Comparison of ENCODE assay signal across 1 cellular context in the genomic region with DNA sequence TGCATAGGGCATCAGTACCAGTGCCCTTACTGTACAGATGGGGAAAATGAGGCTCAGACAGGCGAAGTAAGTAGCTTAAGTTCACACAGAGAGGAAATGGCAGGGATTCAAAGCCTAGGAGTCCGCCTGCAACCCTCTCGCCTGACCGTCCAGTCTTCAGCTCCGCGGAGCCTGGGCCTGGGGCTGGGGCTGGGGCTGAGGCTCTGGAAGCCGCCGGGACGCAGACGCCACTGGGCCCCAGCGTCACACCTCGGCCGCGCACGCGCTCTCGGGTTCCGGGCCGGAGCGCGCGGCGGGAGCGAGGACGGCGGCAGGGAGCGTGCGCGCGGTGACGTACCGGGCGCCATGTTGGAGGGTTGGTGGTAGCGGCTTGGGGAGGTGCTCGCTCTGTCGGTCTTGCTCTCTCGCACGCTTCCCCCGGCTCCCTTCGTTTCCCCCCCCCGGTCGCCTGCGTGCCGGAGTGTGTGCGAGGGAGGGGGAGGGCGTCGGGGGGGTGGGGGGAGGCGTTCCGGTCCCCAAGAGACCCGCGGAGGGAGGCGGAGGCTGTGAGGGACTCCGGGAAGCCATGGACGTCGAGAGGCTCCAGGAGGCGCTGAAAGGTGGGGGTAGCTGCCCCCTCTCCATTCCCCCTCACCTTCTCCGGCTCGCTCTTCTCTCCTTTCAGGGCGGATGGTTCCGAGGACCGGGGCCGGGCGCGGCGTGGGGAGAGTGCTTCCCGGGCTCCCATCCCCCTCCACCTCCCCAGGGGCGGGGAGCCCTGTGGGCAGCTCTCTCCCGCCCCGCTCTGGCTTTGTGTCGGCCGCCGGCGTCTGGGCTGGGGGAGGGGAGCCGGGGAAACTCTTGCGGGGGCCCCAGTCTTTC.
A peak's percentile ranks its signal among the peaks of the same experiment; 100 is the strongest.
TF ChIP-seq lines count a peak whose summit lies in the region.

A gene with protein sequence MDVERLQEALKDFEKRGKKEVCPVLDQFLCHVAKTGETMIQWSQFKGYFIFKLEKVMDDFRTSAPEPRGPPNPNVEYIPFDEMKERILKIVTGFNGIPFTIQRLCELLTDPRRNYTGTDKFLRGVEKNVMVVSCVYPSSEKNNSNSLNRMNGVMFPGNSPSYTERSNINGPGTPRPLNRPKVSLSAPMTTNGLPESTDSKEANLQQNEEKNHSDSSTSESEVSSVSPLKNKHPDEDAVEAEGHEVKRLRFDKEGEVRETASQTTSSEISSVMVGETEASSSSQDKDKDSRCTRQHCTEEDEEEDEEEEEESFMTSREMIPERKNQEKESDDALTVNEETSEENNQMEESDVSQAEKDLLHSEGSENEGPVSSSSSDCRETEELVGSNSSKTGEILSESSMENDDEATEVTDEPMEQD (plus strand): TSS at position 339 of the 861 bp plus-strand sequence. CDS start 227 bp downstream, at position 566.

TF ChIP-seq in HepG2, 621 proteins besides CTCF, POLR2A, EP300 and RAD21 (continued from another document):
- TF ChIP-seq, protein P1, sequence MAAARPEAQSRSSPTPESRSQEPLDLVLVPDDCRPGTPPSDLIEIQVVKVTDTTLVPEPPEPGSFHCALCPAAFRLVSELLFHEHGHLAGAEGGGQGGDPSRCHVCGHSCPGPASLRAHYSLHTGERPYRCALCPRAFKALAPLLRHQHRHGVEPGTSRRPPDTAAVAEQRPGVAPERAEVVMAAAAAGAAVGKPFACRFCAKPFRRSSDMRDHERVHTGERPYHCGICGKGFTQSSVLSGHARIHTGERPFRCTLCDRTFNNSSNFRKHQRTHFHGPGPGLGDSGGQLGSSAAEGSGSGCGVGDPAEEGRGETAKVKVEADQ (CRISPR knock-in tag; IDR thresholded peaks at IDR 0.05; ENCODE audit: borderline replicate concordance): 0 out of 2 replicates have a peak, but pooled peaks have one; percentile 23
- TF ChIP-seq ZNF253 (CRISPR knock-in tag; IDR thresholded peaks at IDR 0.05; ENCODE audit: borderline replicate concordance) (no peak), HDAC1 (CRISPR knock-in tag; IDR thresholded peaks at IDR 0.05) (0 out of 2 replicates have a peak, but pooled peaks have one; percentile 36), ZFY (CRISPR knock-in tag; IDR thresholded peaks at IDR 0.05) (peak; percentile 89), ZNF296 (CRISPR knock-in tag; conservative IDR thresholded peaks at IDR 0.05) (no peak), NR2F6 (IDR thresholded peaks at IDR 0.05) (no peak), NR2F6 (CRISPR knock-in tag; IDR thresholded peaks at IDR 0.05) (peak; percentile 10; the same call in 1 of the 2 replicates), POLR2AphosphoS5 (IDR thresholded peaks at IDR 0.05; ENCODE audit: low read depth, low read length) (peak; percentile 83), MEF2D (CRISPR knock-in tag; IDR thresholded peaks at IDR 0.05) (0 out of 2 replicates have a peak, but pooled peaks have one; percentile 35), GATA4 (IDR thresholded peaks at IDR 0.05; ENCODE audit: borderline replicate concordance, low read depth) (peak; percentile 63; the same call in 1 of the 2 replicates), MYNN (CRISPR knock-in tag; IDR thresholded peaks at IDR 0.05; ENCODE audit: low read depth) (no peak), SPEN (CRISPR knock-in tag; IDR thresholded peaks at IDR 0.05; ENCODE audit: low read depth) (no peak), ZNF883 (CRISPR knock-in tag; IDR thresholded peaks at IDR 0.05; ENCODE audit: not compliant biosample characterization) (peak; percentile 80), ZNF138 (CRISPR knock-in tag; IDR thresholded peaks at IDR 0.05; ENCODE audit: low read depth) (no peak), SALL2 (CRISPR knock-in tag; IDR thresholded peaks at IDR 0.05) (peak; percentile 21; the same call in 1 of the 2 replicates), NONO (IDR thresholded peaks at IDR 0.05) (no peak), NONO (CRISPR knock-in tag; conservative IDR thresholded peaks at IDR 0.05) (peak; percentile 80), ZNF282 (IDR thresholded peaks at IDR 0.05; ENCODE audit: partially characterized antibody) (no peak), ZNF891 (CRISPR knock-in tag; IDR thresholded peaks at IDR 0.05) (0 out of 2 replicates have a peak, but pooled peaks have one; percentile 21), KMT2B (CRISPR knock-in tag; IDR thresholded peaks at IDR 0.05) (peak; percentile 29; the same call in 1 of the 2 replicates), NR3C1 (CRISPR knock-in tag; IDR thresholded peaks at IDR 0.05) (no peak), ZFP90 (CRISPR knock-in tag; IDR thresholded peaks at IDR 0.05; ENCODE audit: borderline replicate concordance) (0 out of 2 replicates have a peak, but pooled peaks have one; percentile 42), DMAP1 (CRISPR knock-in tag; IDR thresholded peaks at IDR 0.05) (peak; percentile 59), BRD4 (CRISPR knock-in tag; IDR thresholded peaks at IDR 0.05) (peak; percentile 45; the same call in 1 of the 2 replicates), MAZ (IDR thresholded peaks at IDR 0.05; ENCODE audit: borderline replicate concordance, low read depth, low read length) (no peak), MAZ (CRISPR knock-in tag; IDR thresholded peaks at IDR 0.05; ENCODE audit: low read depth) (peak; percentile 67)
- TF ChIP-seq, protein P2, sequence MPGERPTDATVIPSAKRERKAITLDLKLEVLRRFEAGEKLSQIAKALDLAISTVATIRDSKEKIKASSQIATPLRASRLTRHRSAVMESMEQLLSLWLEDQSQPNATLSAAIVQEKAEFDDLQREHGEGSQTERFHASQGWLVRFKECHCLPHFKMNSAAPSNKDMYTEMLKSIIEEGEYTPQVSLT (CRISPR knock-in tag; IDR thresholded peaks at IDR 0.05; ENCODE audit: borderline replicate concordance, low read depth): no peak
- TF ChIP-seq, protein P3, sequence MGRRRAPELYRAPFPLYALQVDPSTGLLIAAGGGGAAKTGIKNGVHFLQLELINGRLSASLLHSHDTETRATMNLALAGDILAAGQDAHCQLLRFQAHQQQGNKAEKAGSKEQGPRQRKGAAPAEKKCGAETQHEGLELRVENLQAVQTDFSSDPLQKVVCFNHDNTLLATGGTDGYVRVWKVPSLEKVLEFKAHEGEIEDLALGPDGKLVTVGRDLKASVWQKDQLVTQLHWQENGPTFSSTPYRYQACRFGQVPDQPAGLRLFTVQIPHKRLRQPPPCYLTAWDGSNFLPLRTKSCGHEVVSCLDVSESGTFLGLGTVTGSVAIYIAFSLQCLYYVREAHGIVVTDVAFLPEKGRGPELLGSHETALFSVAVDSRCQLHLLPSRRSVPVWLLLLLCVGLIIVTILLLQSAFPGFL (CRISPR knock-in tag; IDR thresholded peaks at IDR 0.05): 0 out of 2 replicates have a peak, but pooled peaks have one; percentile 46
- TF ChIP-seq, protein P4, sequence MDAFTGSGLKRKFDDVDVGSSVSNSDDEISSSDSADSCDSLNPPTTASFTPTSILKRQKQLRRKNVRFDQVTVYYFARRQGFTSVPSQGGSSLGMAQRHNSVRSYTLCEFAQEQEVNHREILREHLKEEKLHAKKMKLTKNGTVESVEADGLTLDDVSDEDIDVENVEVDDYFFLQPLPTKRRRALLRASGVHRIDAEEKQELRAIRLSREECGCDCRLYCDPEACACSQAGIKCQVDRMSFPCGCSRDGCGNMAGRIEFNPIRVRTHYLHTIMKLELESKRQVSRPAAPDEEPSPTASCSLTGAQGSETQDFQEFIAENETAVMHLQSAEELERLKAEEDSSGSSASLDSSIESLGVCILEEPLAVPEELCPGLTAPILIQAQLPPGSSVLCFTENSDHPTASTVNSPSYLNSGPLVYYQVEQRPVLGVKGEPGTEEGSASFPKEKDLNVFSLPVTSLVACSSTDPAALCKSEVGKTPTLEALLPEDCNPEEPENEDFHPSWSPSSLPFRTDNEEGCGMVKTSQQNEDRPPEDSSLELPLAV (CRISPR knock-in tag; conservative IDR thresholded peaks at IDR 0.05; ENCODE audit: low read depth): peak; percentile 37; the same call in 1 of the 2 replicates
- TF ChIP-seq, protein P5, sequence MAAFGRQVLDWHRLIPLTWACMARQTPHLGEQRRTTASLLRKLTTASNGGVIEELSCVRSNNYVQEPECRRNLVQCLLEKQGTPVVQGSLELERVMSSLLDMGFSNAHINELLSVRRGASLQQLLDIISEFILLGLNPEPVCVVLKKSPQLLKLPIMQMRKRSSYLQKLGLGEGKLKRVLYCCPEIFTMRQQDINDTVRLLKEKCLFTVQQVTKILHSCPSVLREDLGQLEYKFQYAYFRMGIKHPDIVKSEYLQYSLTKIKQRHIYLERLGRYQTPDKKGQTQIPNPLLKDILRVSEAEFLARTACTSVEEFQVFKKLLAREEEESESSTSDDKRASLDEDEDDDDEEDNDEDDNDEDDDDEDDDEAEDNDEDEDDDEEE (CRISPR knock-in tag; IDR thresholded peaks at IDR 0.05): peak; percentile 43
- TF ChIP-seq, protein P6, sequence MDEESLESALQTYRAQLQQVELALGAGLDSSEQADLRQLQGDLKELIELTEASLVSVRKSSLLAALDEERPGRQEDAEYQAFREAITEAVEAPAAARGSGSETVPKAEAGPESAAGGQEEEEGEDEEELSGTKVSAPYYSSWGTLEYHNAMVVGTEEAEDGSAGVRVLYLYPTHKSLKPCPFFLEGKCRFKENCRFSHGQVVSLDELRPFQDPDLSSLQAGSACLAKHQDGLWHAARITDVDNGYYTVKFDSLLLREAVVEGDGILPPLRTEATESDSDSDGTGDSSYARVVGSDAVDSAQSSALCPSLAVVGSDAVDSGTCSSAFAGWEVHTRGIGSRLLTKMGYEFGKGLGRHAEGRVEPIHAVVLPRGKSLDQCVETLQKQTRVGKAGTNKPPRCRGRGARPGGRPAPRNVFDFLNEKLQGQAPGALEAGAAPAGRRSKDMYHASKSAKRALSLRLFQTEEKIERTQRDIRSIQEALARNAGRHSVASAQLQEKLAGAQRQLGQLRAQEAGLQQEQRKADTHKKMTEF (CRISPR knock-in tag; IDR thresholded peaks at IDR 0.05): 0 out of 2 replicates have a peak, but pooled peaks have one; percentile 77
- TF ChIP-seq, protein P7, sequence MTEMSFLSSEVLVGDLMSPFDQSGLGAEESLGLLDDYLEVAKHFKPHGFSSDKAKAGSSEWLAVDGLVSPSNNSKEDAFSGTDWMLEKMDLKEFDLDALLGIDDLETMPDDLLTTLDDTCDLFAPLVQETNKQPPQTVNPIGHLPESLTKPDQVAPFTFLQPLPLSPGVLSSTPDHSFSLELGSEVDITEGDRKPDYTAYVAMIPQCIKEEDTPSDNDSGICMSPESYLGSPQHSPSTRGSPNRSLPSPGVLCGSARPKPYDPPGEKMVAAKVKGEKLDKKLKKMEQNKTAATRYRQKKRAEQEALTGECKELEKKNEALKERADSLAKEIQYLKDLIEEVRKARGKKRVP (CRISPR knock-in tag; IDR thresholded peaks at IDR 0.05): peak in 1 of 2 experiments; percentile 27; a peak in 1 of 4 replicates
- TF ChIP-seq, protein P8, sequence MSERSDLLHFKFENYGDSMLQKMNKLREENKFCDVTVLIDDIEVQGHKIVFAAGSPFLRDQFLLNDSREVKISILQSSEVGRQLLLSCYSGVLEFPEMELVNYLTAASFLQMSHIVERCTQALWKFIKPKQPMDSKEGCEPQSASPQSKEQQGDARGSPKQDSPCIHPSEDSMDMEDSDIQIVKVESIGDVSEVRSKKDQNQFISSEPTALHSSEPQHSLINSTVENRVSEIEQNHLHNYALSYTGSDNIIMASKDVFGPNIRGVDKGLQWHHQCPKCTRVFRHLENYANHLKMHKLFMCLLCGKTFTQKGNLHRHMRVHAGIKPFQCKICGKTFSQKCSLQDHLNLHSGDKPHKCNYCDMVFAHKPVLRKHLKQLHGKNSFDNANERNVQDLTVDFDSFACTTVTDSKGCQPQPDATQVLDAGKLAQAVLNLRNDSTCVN (CRISPR knock-in tag; IDR thresholded peaks at IDR 0.05; ENCODE audit: borderline replicate concordance): no peak
- TF ChIP-seq, protein P9, sequence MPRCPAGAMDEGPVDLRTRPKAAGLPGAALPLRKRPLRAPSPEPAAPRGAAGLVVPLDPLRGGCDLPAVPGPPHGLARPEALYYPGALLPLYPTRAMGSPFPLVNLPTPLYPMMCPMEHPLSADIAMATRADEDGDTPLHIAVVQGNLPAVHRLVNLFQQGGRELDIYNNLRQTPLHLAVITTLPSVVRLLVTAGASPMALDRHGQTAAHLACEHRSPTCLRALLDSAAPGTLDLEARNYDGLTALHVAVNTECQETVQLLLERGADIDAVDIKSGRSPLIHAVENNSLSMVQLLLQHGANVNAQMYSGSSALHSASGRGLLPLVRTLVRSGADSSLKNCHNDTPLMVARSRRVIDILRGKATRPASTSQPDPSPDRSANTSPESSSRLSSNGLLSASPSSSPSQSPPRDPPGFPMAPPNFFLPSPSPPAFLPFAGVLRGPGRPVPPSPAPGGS (CRISPR knock-in tag; IDR thresholded peaks at IDR 0.05): peak; percentile 89
- TF ChIP-seq, protein P10, sequence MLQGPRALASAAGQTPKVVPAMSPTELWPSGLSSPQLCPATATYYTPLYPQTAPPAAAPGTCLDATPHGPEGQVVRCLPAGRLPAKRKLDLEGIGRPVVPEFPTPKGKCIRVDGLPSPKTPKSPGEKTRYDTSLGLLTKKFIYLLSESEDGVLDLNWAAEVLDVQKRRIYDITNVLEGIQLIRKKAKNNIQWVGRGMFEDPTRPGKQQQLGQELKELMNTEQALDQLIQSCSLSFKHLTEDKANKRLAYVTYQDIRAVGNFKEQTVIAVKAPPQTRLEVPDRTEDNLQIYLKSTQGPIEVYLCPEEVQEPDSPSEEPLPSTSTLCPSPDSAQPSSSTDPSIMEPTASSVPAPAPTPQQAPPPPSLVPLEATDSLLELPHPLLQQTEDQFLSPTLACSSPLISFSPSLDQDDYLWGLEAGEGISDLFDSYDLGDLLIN (CRISPR knock-in tag; IDR thresholded peaks at IDR 0.05; ENCODE audit: borderline replicate concordance): peak; percentile 74; the same call in 1 of the 2 replicates
